8 cellular contexts compared by ENCODE assay signal in genomic region chr7:44531421-44532380, GRCh38. TPM values are rescaled to one million over a fixed set of nuclear protein-coding genes. Genes with fewer than 3 reads are reported as not detected.
"Had no signal": no experiment of that assay in that cellular context is flagged by ENCODE, and none has a peak within 500 bp of the region (broad histone marks: within the 10 kb centered on the region; RNA-seq: fewer than 3 reads in every experiment).

No MANE protein-coding gene starts in this region.

- H3K4me3 ChIP-seq: thoracic aorta had no signal

- H3K27ac Mint-ChIP-seq: activated naive CD4-positive, alpha-beta T cell treated with anti-CD3 and anti-CD28 coated beads for 36 hours had no signal

- H3K36me3 ChIP-seq: thoracic aorta had no signal

- H3K27ac ChIP-seq: thoracic aorta had no signal

- ATAC-seq: left ventricle myocardium superior had no signal

- H3K4me3 Mint-ChIP-seq: activated naive CD4-positive, alpha-beta T cell treated with anti-CD3 and anti-CD28 coated beads for 36 hours had no signal

- DNase-seq: activated CD4-positive, alpha-beta T cell treated with anti-CD3 and anti-CD28 coated beads, Interleukin-2, amount 50 U/mL, for 1 hour; activated naive CD4-positive, alpha-beta T cell treated with anti-CD3 and anti-CD28 coated beads for 36 hours; activated T-cell treated with anti-CD3 and anti-CD28 coated beads for 4 hours; hippocampal formation; left ventricle myocardium superior; stimulated activated CD4-positive, alpha-beta T cell treated with anti-CD3 and anti-CD28 coated beads, Interleukin-1b, Interleukin-23, amount 100 ng/mL, for 48 hours had no signal

RNA-seq across cellular contexts. Expression of gene NPC1L1, which starts 9.4 kb away (rescaled TPM):
- total RNA-seq: activated naive CD4-positive, alpha-beta T cell treated with anti-CD3 and anti-CD28 coated beads for 36 hours; esophagus mucosa; left ventricle myocardium superior had no signal
